24 cellular contexts compared by ENCODE assay signal in genomic region chr16:72372082-72372615, GRCh38.
DNase-seq lines count a peak whose midpoint lies in the region; FAIRE-seq and TF ChIP-seq lines count a peak whose summit lies in the region.
"Had no signal": no experiment of that assay in that cellular context is flagged by ENCODE, and none has a peak within 500 bp of the region (broad histone marks: within the 10 kb centered on the region; RNA-seq: fewer than 3 reads in every experiment).

No MANE protein-coding gene starts in this region.

- H2AFZ ChIP-seq in astrocyte (ENCODE audit: low read depth, low read length) (peak overlapping the region; percentile 71), trophoblast cell (ENCODE audit: insufficient read depth, low read length, poor library complexity) (no peak overlapping the region)

- no peak overlapping the region for H3K9ac ChIP-seq in astrocyte (ENCODE audit: low read length)
- peak overlapping the region in 1 of 2 donors; percentile 22 for H3K9ac ChIP-seq in kidney (ENCODE audit: low read length in 2 of 2)
- no peak overlapping the region for H3K9ac ChIP-seq in trophoblast cell (ENCODE audit: low read length)

- intact Hi-C loops in kidney (cut with DNase I) = no loop called here

- DNase-seq in Caki2 (ENCODE audit: low read depth) = peak; percentile 66
- no peak for DNase-seq in astrocyte (ENCODE audit: low read depth)
- DNase-seq in kidney = no peak
- DNase-seq in trophoblast cell = no peak
- no peak for DNase-seq in cerebellum (ENCODE audit: low spot score)
- DNase-seq in AML-193 (lab: John Stamatoyannopoulos, UW) = no peak
- no peak for DNase-seq in GDM1 (lab: John Stamatoyannopoulos, UW)
- no peak for DNase-seq in NCI-H82 treated with DMSO at 0.1 percent for 48 hours (lab: John Stamatoyannopoulos, UW; ENCODE audit: unreplicated experiment)
- DNase-seq: activated CD4-positive, CD25-positive, alpha-beta regulatory T cell; activated CD8-positive, alpha-beta T cell treated with anti-CD3 and anti-CD28 coated beads, Interleukin-2, amount 10 ng/mL, durations not matched to agents 7 days and 5 days; activated naive CD4-positive, alpha-beta T cell; activated T-cell treated with anti-CD3 and anti-CD28 coated beads, Interleukin-2, amount 50 U/mL, for 24 hours; CD4-positive, CD25-positive, alpha-beta regulatory T cell; left lung; mucosa of descending colon; right cardiac atrium; stimulated activated CD4-positive, alpha-beta T cell treated with anti-CD3 and anti-CD28 coated beads, Interleukin-15, amount 100 ng/mL, for 24 hours; substantia nigra had no signal

- peak overlapping the region; percentile 96 for H2BK120ac ChIP-seq in trophoblast cell (ENCODE audit: insufficient read depth, low read length, poor library complexity)

- H3K4ac ChIP-seq in trophoblast cell (ENCODE audit: low read depth, low read length) = peak overlapping the region; percentile 54

- H3K4me1 Mint-ChIP-seq in astrocyte (ENCODE audit: low read depth, unreplicated experiment) = peaks cover 12% of the 10 kb centered on the region
- H3K4me1 Mint-ChIP-seq: CD4-positive, CD25-positive, alpha-beta regulatory T cell had no signal

- peak overlapping the region; percentile 58 for H3K14ac ChIP-seq in trophoblast cell (ENCODE audit: low read length)

- peak overlapping the region; percentile 69 for H3K27ac Mint-ChIP-seq in astrocyte (ENCODE audit: unreplicated experiment)
- H3K27ac Mint-ChIP-seq: activated CD8-positive, alpha-beta T cell treated with anti-CD3 and anti-CD28 coated beads, Interleukin-2, amount 10 ng/mL, durations not matched to agents 7 days and 5 days; activated T-cell treated with anti-CD3 and anti-CD28 coated beads, Interleukin-2, amount 50 U/mL, for 24 hours; CD4-positive, CD25-positive, alpha-beta regulatory T cell had no signal

- FAIRE-seq in astrocyte (lab: Jason Lieb, UNC) = no peak
- FAIRE-seq in kidney (lab: Jason Lieb, UNC) = no peak
- FAIRE-seq: GM19239, urothelium cell line had no signal

- H2BK12ac ChIP-seq in trophoblast cell (ENCODE audit: low read length) = peak overlapping the region; percentile 87

- H3K27ac ChIP-seq in astrocyte (ENCODE audit: low read depth, low read length) = no peak overlapping the region
- peak overlapping the region; percentile 20 to 66 for H3K27ac ChIP-seq in kidney (ENCODE audit: low read depth in 2 of 2, low read length in 2 of 2)
- peak overlapping the region; percentile 91 for H3K27ac ChIP-seq in trophoblast cell (ENCODE audit: low read depth, low read length)
- H3K27ac ChIP-seq: esophagus muscularis mucosa, gastroesophageal sphincter, left lung, SK-N-MC had no signal

- H4K12ac ChIP-seq in trophoblast cell (ENCODE audit: low read depth, low read length) = no peak overlapping the region

- H2BK5ac ChIP-seq in trophoblast cell (ENCODE audit: low read depth, low read length, poor library complexity) = peak overlapping the region; percentile 84

- H3K4me3 ChIP-seq in astrocyte (ENCODE audit: insufficient read depth, low read depth, low read length) (no peak overlapping the region), kidney (ENCODE audit: low read length in 2 of 2) (no peak overlapping the region), trophoblast cell (ENCODE audit: low read depth, low read length) (no peak overlapping the region)
- H3K4me3 ChIP-seq: esophagus muscularis mucosa, gastroesophageal sphincter, HAP-1, left lung, mucosa of descending colon, SK-N-MC had no signal

- no CpG with 5 or more reads among the region's 11 CpGs for WGBS in trophoblast cell (ENCODE audit: extremely low coverage, insufficient coverage, insufficient read length)

- no peaks in the 10 kb centered on the region for H3K9me3 ChIP-seq in astrocyte (ENCODE audit: insufficient read depth, low read depth, low read length)
- no peaks in the 10 kb centered on the region for H3K9me3 ChIP-seq in kidney (ENCODE audit: control insufficient read depth in 1 of 2, low read length in 2 of 2)
- no peaks in the 10 kb centered on the region for H3K9me3 ChIP-seq in trophoblast cell (ENCODE audit: insufficient read depth, low read depth, low read length)
- H3K9me3 ChIP-seq: gastroesophageal sphincter, HAP-1, mucosa of descending colon had no signal

- H3K36me3 ChIP-seq in astrocyte (ENCODE audit: insufficient read depth, low read length) = no peaks in the 10 kb centered on the region
- H3K36me3 ChIP-seq in kidney (ENCODE audit: control insufficient read depth in 1 of 2, insufficient read depth in 2 of 2, low read length in 2 of 2) = no peaks in the 10 kb centered on the region
- no peaks in the 10 kb centered on the region for H3K36me3 ChIP-seq in trophoblast cell (ENCODE audit: control insufficient read depth in 1 of 2, insufficient read depth in 2 of 2, low read length in 2 of 2)
- H3K36me3 ChIP-seq: esophagus muscularis mucosa, gastroesophageal sphincter, HAP-1, left lung had no signal

- peak overlapping the region; percentile 19 for H2AK5ac ChIP-seq in trophoblast cell (ENCODE audit: low read length)

- in situ Hi-C loops in Caki2 (cut with HindIII; ENCODE audit: low pct_unique_long_range_greater_than_20kb, low sequenced_read_pairs) = no loop called here

- H3K18ac ChIP-seq in trophoblast cell (ENCODE audit: low read length) = peak overlapping the region; percentile 82

- no peak overlapping the region for H3K4me3 Mint-ChIP-seq in astrocyte (ENCODE audit: unreplicated experiment)
- H3K4me3 Mint-ChIP-seq: activated CD8-positive, alpha-beta T cell treated with anti-CD3 and anti-CD28 coated beads, Interleukin-2, amount 10 ng/mL, durations not matched to agents 7 days and 5 days; activated T-cell treated with anti-CD3 and anti-CD28 coated beads, Interleukin-2, amount 50 U/mL, for 24 hours; CD4-positive, CD25-positive, alpha-beta regulatory T cell had no signal

- H3K27me3 ChIP-seq in astrocyte (ENCODE audit: insufficient read depth, low read length) = no peaks in the 10 kb centered on the region
- H3K27me3 ChIP-seq in trophoblast cell (ENCODE audit: insufficient read depth, low read length) = no peaks in the 10 kb centered on the region
- H3K27me3 ChIP-seq: esophagus muscularis mucosa, gastroesophageal sphincter, left lung had no signal

- H4K8ac ChIP-seq in trophoblast cell (ENCODE audit: low read depth, low read length) = peak overlapping the region; percentile 66

- TF ChIP-seq CTCF in astrocyte (IDR thresholded peaks at IDR 0.05; ENCODE audit: insufficient read depth, low read depth, low read length) (no peak), kidney (IDR thresholded peaks at IDR 0.05; ENCODE audit: borderline replicate concordance, extremely low read depth, insufficient read depth) (no peak)

- no peaks in the 10 kb centered on the region for H3K79me2 ChIP-seq in astrocyte (ENCODE audit: insufficient read depth, low read length)
- H3K79me2 ChIP-seq in trophoblast cell (ENCODE audit: control insufficient read depth, insufficient read depth, low read length, poor library complexity) = no peaks in the 10 kb centered on the region

- no peaks in the 10 kb centered on the region for H4K20me1 ChIP-seq in astrocyte (ENCODE audit: insufficient read depth, low read length)

- H3K79me1 ChIP-seq in trophoblast cell (ENCODE audit: low read length) = peaks cover 4% of the 10 kb centered on the region

- H3K23ac ChIP-seq in trophoblast cell (ENCODE audit: low read length) = no peak overlapping the region

- H3K36me3 Mint-ChIP-seq in astrocyte (ENCODE audit: low read depth, unreplicated experiment) = peaks cover 3% of the 10 kb centered on the region
- H3K36me3 Mint-ChIP-seq: CD4-positive, CD25-positive, alpha-beta regulatory T cell had no signal

- H4K91ac ChIP-seq in trophoblast cell (ENCODE audit: low read depth, low read length) = peak overlapping the region; percentile 92

- H3K4me2 ChIP-seq in astrocyte (ENCODE audit: low read length) (no peak overlapping the region), trophoblast cell (ENCODE audit: low read length) (peak overlapping the region; percentile 38)

- no peaks in the 10 kb centered on the region for H3K27me3 Mint-ChIP-seq in astrocyte (ENCODE audit: low read depth, unreplicated experiment)
- H3K27me3 Mint-ChIP-seq: activated T-cell treated with anti-CD3 and anti-CD28 coated beads, Interleukin-2, amount 50 U/mL, for 24 hours; CD4-positive, CD25-positive, alpha-beta regulatory T cell had no signal

- H3K9me3 Mint-ChIP-seq in astrocyte (ENCODE audit: unreplicated experiment) = peaks cover 2% of the 10 kb centered on the region

- peaks cover 9% of the 10 kb centered on the region for H3K4me1 ChIP-seq in astrocyte (ENCODE audit: insufficient read depth, low read length)
- peaks cover 4 to 12% of the 10 kb centered on the region in 2 donors for H3K4me1 ChIP-seq in kidney (ENCODE audit: control insufficient read depth in 1 of 2, insufficient read depth in 1 of 2, low read depth in 1 of 2, low read length in 2 of 2)
- peaks cover 7 to 17% of the 10 kb centered on the region in 2 experiments for H3K4me1 ChIP-seq in trophoblast cell (ENCODE audit: control insufficient read depth in 1 of 2, insufficient read depth in 2 of 2, low read length in 2 of 2)
- H3K4me1 ChIP-seq: esophagus muscularis mucosa, gastroesophageal sphincter, left lung had no signal
